In the genomic region with DNA sequence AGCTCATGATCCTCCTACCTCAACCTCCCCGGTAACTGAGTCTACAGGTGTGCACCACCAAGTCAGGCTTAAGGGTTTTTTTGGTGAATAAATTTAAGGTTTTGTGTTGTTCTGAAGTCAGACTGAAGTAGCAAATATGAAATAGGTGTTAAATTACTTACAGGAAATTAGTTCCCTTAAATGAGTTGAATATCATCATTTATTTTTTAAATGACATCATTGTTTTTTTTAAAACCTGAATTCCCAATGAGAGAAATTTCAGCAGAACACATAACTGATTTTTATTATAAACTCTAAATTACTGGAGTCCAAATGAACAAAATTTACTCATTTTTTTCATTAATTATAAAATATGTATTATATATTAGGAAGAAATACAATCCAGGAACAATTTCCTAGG, we compare ENCODE assay signal across 25 cellular contexts. TPM values are rescaled to one million over a fixed set of nuclear protein-coding genes. Genes with fewer than 3 reads are reported as not detected.
DNase-seq lines count a peak whose midpoint lies in the region; ATAC-seq, FAIRE-seq and TF ChIP-seq lines count a peak whose summit lies in the region.
"Had no signal": no experiment of that assay in that cellular context is flagged by ENCODE, and none has a peak within 500 bp of the region (broad histone marks: within the 10 kb centered on the region; RNA-seq: fewer than 3 reads in every experiment).

No MANE protein-coding gene starts in this region.

- BruUV-seq in HepG2 (replicated peaks; lab: Mats Ljungman, UMichigan): no TSS peak

- H3K9ac ChIP-seq in HepG2 (ENCODE audit: insufficient read depth, low read depth, low read length) (no peak overlapping the region), kidney (ENCODE audit: low read length in 2 of 2) (no peak overlapping the region)
- H3K9ac ChIP-seq: BLaER1 treated with 17β-estradiol and CSF1 and Interleukin-3, amounts not matched to agents 10 nM and 100 nM had no signal

- WGBS in HepG2 (ENCODE audit: low lambda C conversion rate): 38% methylated on average over 1 of the region's 1 CpG
- 92% methylated on average over 1 of the region's 1 CpG for WGBS in right lobe of liver (ENCODE audit: insufficient coverage, low coverage, low lambda C conversion rate, missing lambda C conversion rate)
- 96% methylated on average over 1 of the region's 1 CpG for WGBS in right cardiac atrium
- WGBS in spleen, 5 donors: 89 to 100% (median 97%) methylated on average over 1 of the region's 1 CpG
- 93% methylated on average over 1 of the region's 1 CpG for WGBS in prostate gland

- no peaks in the 10 kb centered on the region for H3K27me3 ChIP-seq in HepG2 (ENCODE audit: control insufficient read depth in 1 of 2, insufficient read depth in 2 of 2, low read length in 2 of 2)
- H3K27me3 ChIP-seq in right lobe of liver: no peaks in the 10 kb centered on the region
- no peaks in the 10 kb centered on the region for H3K27me3 ChIP-seq in right cardiac atrium (ENCODE audit: control insufficient read depth, insufficient read depth)
- peaks cover 0 to 48% (median 5%) of the 10 kb centered on the region in 7 donors for H3K27me3 ChIP-seq in spleen (replicated peaks in 1 of 7)
- H3K27me3 ChIP-seq in prostate gland (replicated peaks; ENCODE audit: insufficient read depth): no peaks in the 10 kb centered on the region
- H3K27me3 ChIP-seq: BLaER1 treated with 17β-estradiol and CSF1 and Interleukin-3, amounts not matched to agents 10 nM and 100 nM had no signal

- TF ChIP-seq EP300 in HepG2 (IDR thresholded peaks at IDR 0.05; ENCODE audit: low read depth in 2 of 2, low read length in 2 of 2): no peak
- TF ChIP-seq EP300 in HepG2 (CRISPR knock-in tag; IDR thresholded peaks at IDR 0.05; ENCODE audit: borderline replicate concordance): no peak

- H3K4me3 ChIP-seq in HepG2 (replicated peaks in 1 of 3; ENCODE audit: insufficient read depth in 1 of 3, low read depth in 2 of 3, low read length in 3 of 3) (no peak overlapping the region), right lobe of liver (no peak overlapping the region), kidney (ENCODE audit: low read length in 2 of 2) (no peak overlapping the region), right cardiac atrium (ENCODE audit: low read length) (no peak overlapping the region), spleen (no peak overlapping the region), prostate gland (no peak overlapping the region)
- H3K4me3 ChIP-seq: A549; BLaER1 treated with 17β-estradiol and CSF1 and Interleukin-3, amounts not matched to agents 10 nM and 100 nM; HAP-1 had no signal

- no peak for FAIRE-seq in HepG2 (lab: Jason Lieb, UNC)
- FAIRE-seq in colon (lab: Jason Lieb, UNC): peak; percentile 66
- FAIRE-seq in kidney (lab: Jason Lieb, UNC): peak; percentile 32
- FAIRE-seq: A549, D721Med, GM12891, GM18507, H54 had no signal

- POLR2A ChIA-PET in HepG2 (lab: Yijun Ruan, JAX): no interaction called here

- in situ Hi-C loops in HepG2 (cut with HindIII; ENCODE audit: extremely low pct_ligation_motif_present, low pct_unique_long_range_greater_than_20kb): no loop called here

- no peaks in the 10 kb centered on the region for H4K20me1 ChIP-seq in HepG2 (ENCODE audit: insufficient read depth, low read length)
- H4K20me1 ChIP-seq: BLaER1 treated with 17β-estradiol and CSF1 and Interleukin-3, amounts not matched to agents 10 nM and 100 nM had no signal

- H3K79me2 ChIP-seq in HepG2 (ENCODE audit: insufficient read depth, low read length): no peaks in the 10 kb centered on the region

- CTCF ChIA-PET in HepG2 (lab: Yijun Ruan, JAX; ENCODE audit: low intra/inter-chr PET ratio, low total read pairs): interaction anchor here (4.2 to 4.6 kb wide), 2 partner anchors 68 to 80 kb away, joined by 37 to 40 read pairs; no protein-coding TSS in a partner anchor

- H3K4me1 ChIP-seq in HepG2 (ENCODE audit: insufficient read depth, low read length): no peaks in the 10 kb centered on the region
- no peaks in the 10 kb centered on the region for H3K4me1 ChIP-seq in right lobe of liver
- no peaks in the 10 kb centered on the region for H3K4me1 ChIP-seq in kidney (ENCODE audit: control insufficient read depth in 1 of 2, insufficient read depth in 1 of 2, low read depth in 1 of 2, low read length in 2 of 2)
- no peaks in the 10 kb centered on the region for H3K4me1 ChIP-seq in right cardiac atrium (ENCODE audit: control insufficient read depth, insufficient read depth, low read length)
- peaks cover 0 to 6% (median 0%) of the 10 kb centered on the region in 6 donors for H3K4me1 ChIP-seq in spleen
- H3K4me1 ChIP-seq in prostate gland (replicated peaks): no peaks in the 10 kb centered on the region
- H3K4me1 ChIP-seq: A549; BE2C; BLaER1 treated with 17β-estradiol and CSF1 and Interleukin-3, amounts not matched to agents 10 nM and 100 nM had no signal

- no peak for TF ChIP-seq RAD21 in HepG2 (CRISPR knock-in tag; IDR thresholded peaks at IDR 0.05)

- H3K27ac ChIP-seq in HepG2 (ENCODE audit: extremely low read length, insufficient read depth, low read length): no peak overlapping the region
- H3K27ac ChIP-seq in right lobe of liver: no peak overlapping the region
- no peak overlapping the region for H3K27ac ChIP-seq in kidney (ENCODE audit: low read depth in 2 of 2, low read length in 2 of 2)
- H3K27ac ChIP-seq in right cardiac atrium (ENCODE audit: low read length): no peak overlapping the region
- H3K27ac ChIP-seq in spleen: no peak overlapping the region
- H3K27ac ChIP-seq in prostate gland: no peak overlapping the region
- H3K27ac ChIP-seq: 22Rv1; A549; BLaER1 treated with 17β-estradiol and CSF1 and Interleukin-3, amounts not matched to agents 10 nM and 100 nM had no signal

- no peak for TF ChIP-seq CTCF in HepG2 (CRISPR knock-in tag; IDR thresholded peaks at IDR 0.05)
- TF ChIP-seq CTCF in right lobe of liver (IDR thresholded peaks at IDR 0.05): no peak
- no peak for TF ChIP-seq CTCF in kidney (IDR thresholded peaks at IDR 0.05; ENCODE audit: borderline replicate concordance, extremely low read depth, insufficient read depth)
- TF ChIP-seq CTCF in spleen (IDR thresholded peaks at IDR 0.05 in 8 of 11, conservative IDR thresholded peaks at IDR 0.05 in 3 of 11): no peak
- TF ChIP-seq CTCF in prostate gland (IDR thresholded peaks at IDR 0.05): no peak

- intact Hi-C loops in HepG2 (cut with micrococcal nuclease; ENCODE audit: unreplicated experiment) (loop anchor here (5.0 kb wide), 1 partner anchor 36 kb away; a partner anchor contains a TSS), right lobe of liver (cut with DNase I) (loop anchor here (5.0 kb wide), 1 partner anchor 76 kb away; no protein-coding TSS in a partner anchor), kidney (cut with DNase I) (no loop called here), right cardiac atrium (cut with DNase I) (loop anchor here in 1 of 4 donors (5.0 kb wide), 1 partner anchor 71 kb away; no protein-coding TSS in a partner anchor), spleen (cut with DNase I; ENCODE audit: low total_unique reads) (loop anchor here (5.0 kb wide), 1 partner anchor 66 kb away; no protein-coding TSS in a partner anchor), prostate gland (cut with DNase I) (no loop called here)

- DNase-seq in HepG2 (ENCODE audit: low spot score) (no peak), right lobe of liver (no peak), kidney (no peak), right cardiac atrium (no peak), spleen (no peak), prostate gland (ENCODE audit: low spot score) (no peak)
- DNase-seq: ACHN; BE2C; CD4-positive, alpha-beta T cell; CD8-positive, alpha-beta memory T cell; DMS 273 treated with DMSO at 0.1 percent for 48 hours; DMS79; EL; GDM1; GOT3 had no signal

- H3K36me3 ChIP-seq in HepG2 (replicated peaks in 1 of 2; ENCODE audit: control insufficient read depth in 1 of 2, insufficient read depth in 2 of 2, low read length in 2 of 2) (no peaks in the 10 kb centered on the region), right lobe of liver (no peaks in the 10 kb centered on the region), kidney (ENCODE audit: control insufficient read depth in 1 of 2, insufficient read depth in 2 of 2, low read length in 2 of 2) (no peaks in the 10 kb centered on the region), spleen (no peaks in the 10 kb centered on the region), prostate gland (no peaks in the 10 kb centered on the region)
- H3K36me3 ChIP-seq: BE2C; BLaER1 treated with 17β-estradiol and CSF1 and Interleukin-3, amounts not matched to agents 10 nM and 100 nM; HAP-1 had no signal

- TF ChIP-seq POLR2A in HepG2 (IDR thresholded peaks at IDR 0.05; ENCODE audit: insufficient read depth in 1 of 2, low read depth in 2 of 2, low read length in 2 of 2): no peak
- TF ChIP-seq POLR2A in right lobe of liver (IDR thresholded peaks at IDR 0.05): no peak
- no peak for TF ChIP-seq POLR2A in spleen (IDR thresholded peaks at IDR 0.05)
- TF ChIP-seq POLR2A in prostate gland (IDR thresholded peaks at IDR 0.05): no peak

- H3K9me3 ChIP-seq in HepG2 (ENCODE audit: low read length) (no peaks in the 10 kb centered on the region), right lobe of liver (no peaks in the 10 kb centered on the region), kidney (ENCODE audit: control insufficient read depth in 1 of 2, low read length in 2 of 2) (no peaks in the 10 kb centered on the region), right cardiac atrium (ENCODE audit: control insufficient read depth, low read length) (no peaks in the 10 kb centered on the region), spleen (no peaks in the 10 kb centered on the region), prostate gland (no peaks in the 10 kb centered on the region)
- H3K9me3 ChIP-seq: A549; BE2C; BLaER1 treated with 17β-estradiol and CSF1 and Interleukin-3, amounts not matched to agents 10 nM and 100 nM; HAP-1 had no signal

- ATAC-seq in HepG2: no peak
- ATAC-seq in right lobe of liver: no peak
- no peak for ATAC-seq in right cardiac atrium

- no peak overlapping the region for H2AFZ ChIP-seq in HepG2 (ENCODE audit: low read length)

- no peak overlapping the region for H3K4me2 ChIP-seq in HepG2 (ENCODE audit: low read depth, low read length)
- H3K4me2 ChIP-seq: A549; BLaER1 treated with 17β-estradiol and CSF1 and Interleukin-3, amounts not matched to agents 10 nM and 100 nM had no signal

RNA-seq across cellular contexts. Expression of a gene that starts 33.0 kb away (rescaled TPM):
- total RNA-seq in HepG2 (2016; rRNA removed; fragmentation: Illumina TruSeq; extraction: Trizol) (not detected in 2 replicates), right lobe of liver (under 1 TPM in 5 of 6 experiments, not detected in 1; 0.07 to 0.77 (median 0.14) TPM), kidney (1.9 TPM), right cardiac atrium (1 to 10 TPM; 1.1 to 3.6 (median 1.8) TPM), spleen (1 to 10 TPM; 3.5 to 7.7 (median 6.7) TPM), prostate gland (10 to 100 TPM in 1 of 2 donors, 1 to 10 TPM in 1; 6.6 to 11.1 TPM)
- total RNA-seq in HepG2 (2016; cell fraction: cytosol; rRNA removed; fragmentation: Illumina TruSeq; extraction: Trizol; ENCODE audit: low read depth): not detected in 2 replicates
- not detected in 2 replicates for total RNA-seq in HepG2 (2016; cell fraction: insoluble cytoplasmic fraction; rRNA removed; fragmentation: Illumina TruSeq; extraction: Trizol)
- not detected in 2 replicates for total RNA-seq in HepG2 (2016; cell fraction: membrane; rRNA removed; fragmentation: Illumina TruSeq; extraction: Trizol)
- not detected in 2 replicates for total RNA-seq in HepG2 (2016; cell fraction: nucleus; rRNA removed; fragmentation: Illumina TruSeq; extraction: Trizol)
- polyA plus RNA-seq in HepG2 (2011; rRNA removed) (not detected in 2 replicates), kidney (ENCODE audit: insufficient read depth, low read depth, low replicate concordance) (4.6 TPM), right cardiac atrium (1.4 TPM), spleen (1 to 10 TPM in 1 of 3 donors, under 1 TPM in 2; 0.83 to 2.1 (median 0.96) TPM)
- not detected in 2 replicates for polyA plus RNA-seq in HepG2 (2011; cell fraction: cytosol; rRNA removed)
- not detected in 2 replicates for polyA plus RNA-seq in HepG2 (2011; cell fraction: nucleus; rRNA removed)
- polyA plus RNA-seq in HepG2 (2012): not detected in 2 replicates
- not detected in 2 replicates for polyA plus RNA-seq in HepG2 (2016; cell fraction: cytosol; fragmentation: Illumina TruSeq; extraction: Trizol; ENCODE audit: low read depth)
- not detected in 2 replicates for polyA plus RNA-seq in HepG2 (2016; cell fraction: insoluble cytoplasmic fraction; fragmentation: Illumina TruSeq; extraction: Trizol; ENCODE audit: low read depth)
- polyA plus RNA-seq in HepG2 (2016; cell fraction: membrane; fragmentation: Illumina TruSeq; extraction: Trizol; ENCODE audit: low read depth): not detected in 2 replicates
- polyA plus RNA-seq in HepG2 (2016; cell fraction: nucleus; fragmentation: Illumina TruSeq; extraction: Trizol; ENCODE audit: insufficient read depth, low read depth): not detected in 2 replicates
- not detected in 2 replicates for polyA minus RNA-seq in HepG2 (2011; rRNA and poly(A)+ RNA removed; ENCODE audit: low replicate concordance)
- not detected in 2 replicates for polyA minus RNA-seq in HepG2 (2011; cell fraction: cytosol; rRNA and poly(A)+ RNA removed)
- polyA minus RNA-seq in HepG2 (2011; cell fraction: nucleus; rRNA and poly(A)+ RNA removed): not detected in 2 replicates
- polyA plus RNA-seq: CD14-positive monocyte; CD8-positive, alpha-beta memory T cell had no signal

RNA-seq across cellular contexts. Expression of a gene that starts 37.8 kb away (rescaled TPM):
- total RNA-seq in HepG2 (2016; rRNA removed; fragmentation: Illumina TruSeq; extraction: Trizol) (5.0 and 6.8 TPM in 2 replicates), right lobe of liver (10 to 100 TPM in 4 of 6 experiments, 1 to 10 TPM in 2; 8.7 to 14.1 (median 12.1) TPM), kidney (31.6 TPM), right cardiac atrium (10 to 100 TPM; 25.7 to 37.1 (median 32.9) TPM), spleen (10 to 100 TPM; 19.0 to 36.2 (median 28.2) TPM), prostate gland (10 to 100 TPM; 24.2 to 27.2 TPM)
- total RNA-seq in HepG2 (2016; cell fraction: cytosol; rRNA removed; fragmentation: Illumina TruSeq; extraction: Trizol; ENCODE audit: low read depth): 0.30 and 0.97 TPM in 2 replicates
- total RNA-seq in HepG2 (2016; cell fraction: insoluble cytoplasmic fraction; rRNA removed; fragmentation: Illumina TruSeq; extraction: Trizol): 4.7 and 5.6 TPM in 2 replicates
- total RNA-seq in HepG2 (2016; cell fraction: membrane; rRNA removed; fragmentation: Illumina TruSeq; extraction: Trizol): 2.4 and 2.5 TPM in 2 replicates
- total RNA-seq in HepG2 (2016; cell fraction: nucleus; rRNA removed; fragmentation: Illumina TruSeq; extraction: Trizol): 12.4 and 12.9 TPM in 2 replicates
- polyA plus RNA-seq in HepG2 (2011; rRNA removed) (1.9 and 2.0 TPM in 2 replicates), kidney (ENCODE audit: insufficient read depth, low read depth, low replicate concordance) (4.7 TPM), right cardiac atrium (6.1 TPM), spleen (1 to 10 TPM; 2.8 to 4.7 (median 3.0) TPM)
- 1.0 and 1.4 TPM in 2 replicates for polyA plus RNA-seq in HepG2 (2011; cell fraction: cytosol; rRNA removed)
- polyA plus RNA-seq in HepG2 (2011; cell fraction: nucleus; rRNA removed): 2.3 and 2.9 TPM in 2 replicates
- polyA plus RNA-seq in HepG2 (2012): 4.9 and 5.4 TPM in 2 replicates
- 0.85 and 1.1 TPM in 2 replicates for polyA plus RNA-seq in HepG2 (2016; cell fraction: cytosol; fragmentation: Illumina TruSeq; extraction: Trizol; ENCODE audit: low read depth)
- 5.5 and 6.1 TPM in 2 replicates for polyA plus RNA-seq in HepG2 (2016; cell fraction: insoluble cytoplasmic fraction; fragmentation: Illumina TruSeq; extraction: Trizol; ENCODE audit: low read depth)
- polyA plus RNA-seq in HepG2 (2016; cell fraction: membrane; fragmentation: Illumina TruSeq; extraction: Trizol; ENCODE audit: low read depth): 1.4 and 1.9 TPM in 2 replicates
- polyA plus RNA-seq in HepG2 (2016; cell fraction: nucleus; fragmentation: Illumina TruSeq; extraction: Trizol; ENCODE audit: insufficient read depth, low read depth): 6.2 and 7.4 TPM in 2 replicates
- polyA minus RNA-seq in HepG2 (2011; rRNA and poly(A)+ RNA removed; ENCODE audit: low replicate concordance): 2.9 and 3.8 TPM in 2 replicates
- 5.7 and 6.0 TPM in 2 replicates for polyA minus RNA-seq in HepG2 (2011; cell fraction: cytosol; rRNA and poly(A)+ RNA removed)
- polyA minus RNA-seq in HepG2 (2011; cell fraction: nucleus; rRNA and poly(A)+ RNA removed): 26.4 and 31.0 TPM in 2 replicates

RNA-seq across cellular contexts. Expression of a gene that starts 49.6 kb away (rescaled TPM):
- 2.1 and 2.4 TPM in 2 replicates for total RNA-seq in HepG2 (2016; rRNA removed; fragmentation: Illumina TruSeq; extraction: Trizol)
- 0.09 and 0.10 TPM in 2 replicates for total RNA-seq in HepG2 (2016; cell fraction: cytosol; rRNA removed; fragmentation: Illumina TruSeq; extraction: Trizol; ENCODE audit: low read depth)
- 1.8 and 2.2 TPM in 2 replicates for total RNA-seq in HepG2 (2016; cell fraction: insoluble cytoplasmic fraction; rRNA removed; fragmentation: Illumina TruSeq; extraction: Trizol)
- total RNA-seq in HepG2 (2016; cell fraction: membrane; rRNA removed; fragmentation: Illumina TruSeq; extraction: Trizol): 0.34 and 0.59 TPM in 2 replicates
- total RNA-seq in HepG2 (2016; cell fraction: nucleus; rRNA removed; fragmentation: Illumina TruSeq; extraction: Trizol): 8.3 and 8.9 TPM in 2 replicates
- polyA plus RNA-seq in HepG2 (2011; rRNA removed): 1.4 and 1.7 TPM in 2 replicates
- polyA plus RNA-seq in HepG2 (2011; cell fraction: cytosol; rRNA removed): 0.51 and 0.97 TPM in 2 replicates
- polyA plus RNA-seq in HepG2 (2011; cell fraction: nucleus; rRNA removed): 3.2 and 4.1 TPM in 2 replicates
- polyA plus RNA-seq in HepG2 (2012): 3.6 TPM in 2 replicates
- polyA plus RNA-seq in HepG2 (2016; cell fraction: cytosol; fragmentation: Illumina TruSeq; extraction: Trizol; ENCODE audit: low read depth): 0.14 TPM in 1 of 2 replicates, not detected in the other
- polyA plus RNA-seq in HepG2 (2016; cell fraction: insoluble cytoplasmic fraction; fragmentation: Illumina TruSeq; extraction: Trizol; ENCODE audit: low read depth): 1.4 and 1.5 TPM in 2 replicates
- 0.10 and 0.17 TPM in 2 replicates for polyA plus RNA-seq in HepG2 (2016; cell fraction: membrane; fragmentation: Illumina TruSeq; extraction: Trizol; ENCODE audit: low read depth)
- polyA plus RNA-seq in HepG2 (2016; cell fraction: nucleus; fragmentation: Illumina TruSeq; extraction: Trizol; ENCODE audit: insufficient read depth, low read depth): 4.7 and 5.2 TPM in 2 replicates
- polyA minus RNA-seq in HepG2 (2011; rRNA and poly(A)+ RNA removed; ENCODE audit: low replicate concordance): 1.4 and 1.8 TPM in 2 replicates
- 1.4 and 1.7 TPM in 2 replicates for polyA minus RNA-seq in HepG2 (2011; cell fraction: cytosol; rRNA and poly(A)+ RNA removed)
- 11.8 and 12.3 TPM in 2 replicates for polyA minus RNA-seq in HepG2 (2011; cell fraction: nucleus; rRNA and poly(A)+ RNA removed)
- total RNA-seq in right lobe of liver: 1 to 10 TPM; 4.4 to 7.1 (median 6.5) TPM
- total RNA-seq in kidney: 15.5 TPM
- polyA plus RNA-seq in kidney (ENCODE audit: insufficient read depth, low read depth, low replicate concordance): 13.2 TPM
- 10 to 100 TPM; 14.9 to 20.1 (median 16.9) TPM for total RNA-seq in right cardiac atrium
- polyA plus RNA-seq in right cardiac atrium: 9.8 TPM
- 10 to 100 TPM in 5 of 7 donors, 1 to 10 TPM in 2; 8.1 to 20.4 (median 12.8) TPM for total RNA-seq in spleen
- 1 to 10 TPM; 4.7 to 6.4 (median 4.9) TPM for polyA plus RNA-seq in spleen
- 10 to 100 TPM; 10.5 to 13.8 TPM for total RNA-seq in prostate gland

Comparison
In these comparisons a context has a peak if more than half of its experiments do, and no peak if none do; other contexts are left out.
1. intact Hi-C loops: an anchor here in HepG2 (5.0 kb wide), right lobe of liver (5.0 kb wide) and spleen (5.0 kb wide); none called in kidney and prostate gland.